1 cellular context compared by ENCODE assay signal in genomic region chr19:2771786-2772674, GRCh38.
TF ChIP-seq lines count a peak whose summit lies in the region.

No MANE protein-coding gene starts in this region.

TF ChIP-seq in HepG2, 621 proteins besides CTCF, POLR2A, EP300 and RAD21:
- TF ChIP-seq ATF7 (IDR thresholded peaks at IDR 0.05), result peak; percentile 67
- TF ChIP-seq ATF7 (CRISPR knock-in tag; IDR thresholded peaks at IDR 0.05), result no peak
- TF ChIP-seq ZNF580 (CRISPR knock-in tag; IDR thresholded peaks at IDR 0.05; ENCODE audit: borderline replicate concordance, low read depth), result no peak
